ENCODE assay signal across 28 cellular contexts in the genomic region with DNA sequence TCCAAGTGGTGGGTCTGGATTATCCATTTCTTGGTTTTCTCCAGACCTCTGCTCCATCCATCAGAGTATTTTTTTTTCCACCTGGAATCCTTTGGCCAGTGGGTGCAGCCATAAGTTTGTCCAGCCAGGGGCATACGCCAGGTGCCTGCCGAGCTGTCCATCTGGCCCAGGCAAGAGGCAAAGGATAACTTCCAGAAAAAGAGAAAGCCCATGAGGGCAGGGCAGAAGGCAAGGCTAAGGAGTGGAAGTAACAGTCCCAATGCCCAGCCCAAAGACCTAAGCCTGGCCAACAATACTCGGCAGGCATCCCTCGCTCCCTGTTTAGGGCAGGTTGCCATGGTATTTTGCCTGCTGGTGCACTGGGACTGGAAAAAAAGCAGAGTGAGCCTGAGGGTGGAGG.
"Had no signal": no experiment of that assay in that cellular context is flagged by ENCODE, and none has a peak within 500 bp of the region (broad histone marks: within the 10 kb centered on the region; RNA-seq: fewer than 3 reads in every experiment).

No MANE protein-coding gene starts in this region.

- H3K4me3 Mint-ChIP-seq: activated CD4-positive, alpha-beta memory T cell treated with anti-CD3 and anti-CD28 coated beads, Interleukin-2, amount 10 ng/mL, durations not matched to agents 7 days and 5 days; activated CD4-positive, alpha-beta T cell treated with anti-CD3 and anti-CD28 coated beads, Interleukin-2, amount 10 ng/mL, durations not matched to agents 7 days and 5 days; activated naive CD8-positive, alpha-beta T cell treated with anti-CD3 and anti-CD28 coated beads for 36 hours; activated naive CD8-positive, alpha-beta T cell treated with anti-CD3 and anti-CD28 coated beads, Interleukin-2, amount 50 U/mL, for 24 hours; activated T-cell treated with anti-CD3 and anti-CD28 coated beads, Interleukin-2, amount 50 U/mL, for 24 hours; activated T-cell treated with anti-CD3 and anti-CD28 coated beads, Interleukin-2, amount 50 U/mL, for 72 hours; brain; T-cell; T-helper 1 cell treated with Interleukin-12 subunit alpha and Interleukin-12 subunit beta and Interleukin-4 antibody, amounts not matched to agents 30 μg/mL and 1 μg/mL, for 36 hours had no signal

- H3K36me3 Mint-ChIP-seq: activated naive CD8-positive, alpha-beta T cell treated with anti-CD3 and anti-CD28 coated beads for 36 hours; brain; T-cell had no signal

- H3K27me3 Mint-ChIP-seq: activated CD4-positive, alpha-beta T cell treated with anti-CD3 and anti-CD28 coated beads, Interleukin-2, amount 10 ng/mL, durations not matched to agents 7 days and 5 days; activated naive CD8-positive, alpha-beta T cell treated with anti-CD3 and anti-CD28 coated beads for 36 hours had no signal

- H3K4me1 Mint-ChIP-seq: activated CD4-positive, alpha-beta memory T cell treated with anti-CD3 and anti-CD28 coated beads, Interleukin-2, amount 10 ng/mL, durations not matched to agents 7 days and 5 days; activated CD4-positive, alpha-beta T cell treated with anti-CD3 and anti-CD28 coated beads, Interleukin-2, amount 10 ng/mL, durations not matched to agents 7 days and 5 days; activated naive CD8-positive, alpha-beta T cell treated with anti-CD3 and anti-CD28 coated beads for 36 hours; activated naive CD8-positive, alpha-beta T cell treated with anti-CD3 and anti-CD28 coated beads, Interleukin-2, amount 50 U/mL, for 24 hours; T-cell had no signal

- ATAC-seq: activated naive CD8-positive, alpha-beta T cell treated with anti-CD3 and anti-CD28 coated beads, Interleukin-2, amount 50 U/mL, for 24 hours; activated T-cell treated with anti-CD3 and anti-CD28 coated beads, Interleukin-2, amount 50 U/mL, for 72 hours; gastroesophageal sphincter; heart right ventricle; T-cell had no signal

- H3K9me3 Mint-ChIP-seq: activated CD4-positive, alpha-beta memory T cell treated with anti-CD3 and anti-CD28 coated beads, Interleukin-2, amount 10 ng/mL, durations not matched to agents 7 days and 5 days; activated CD4-positive, alpha-beta T cell treated with anti-CD3 and anti-CD28 coated beads, Interleukin-2, amount 10 ng/mL, durations not matched to agents 7 days and 5 days; activated naive CD8-positive, alpha-beta T cell treated with anti-CD3 and anti-CD28 coated beads for 36 hours; activated naive CD8-positive, alpha-beta T cell treated with anti-CD3 and anti-CD28 coated beads, Interleukin-2, amount 50 U/mL, for 24 hours; activated T-cell treated with anti-CD3 and anti-CD28 coated beads, Interleukin-2, amount 50 U/mL, for 24 hours; activated T-cell treated with anti-CD3 and anti-CD28 coated beads, Interleukin-2, amount 50 U/mL, for 72 hours; brain; T-cell; T-helper 1 cell treated with Interleukin-12 subunit alpha and Interleukin-12 subunit beta and Interleukin-4 antibody, amounts not matched to agents 30 μg/mL and 1 μg/mL, for 36 hours had no signal

- H3K27ac Mint-ChIP-seq: activated CD4-positive, alpha-beta memory T cell treated with anti-CD3 and anti-CD28 coated beads, Interleukin-2, amount 10 ng/mL, durations not matched to agents 7 days and 5 days; activated CD4-positive, alpha-beta T cell treated with anti-CD3 and anti-CD28 coated beads, Interleukin-2, amount 10 ng/mL, durations not matched to agents 7 days and 5 days; activated naive CD8-positive, alpha-beta T cell treated with anti-CD3 and anti-CD28 coated beads for 36 hours; activated naive CD8-positive, alpha-beta T cell treated with anti-CD3 and anti-CD28 coated beads, Interleukin-2, amount 50 U/mL, for 24 hours; activated T-cell treated with anti-CD3 and anti-CD28 coated beads, Interleukin-2, amount 50 U/mL, for 24 hours; activated T-cell treated with anti-CD3 and anti-CD28 coated beads, Interleukin-2, amount 50 U/mL, for 72 hours; brain; T-cell; T-helper 1 cell treated with Interleukin-12 subunit alpha and Interleukin-12 subunit beta and Interleukin-4 antibody, amounts not matched to agents 30 μg/mL and 1 μg/mL, for 36 hours had no signal

- DNase-seq: activated CD4-positive, alpha-beta memory T cell treated with anti-CD3 and anti-CD28 coated beads, Interleukin-2, amount 10 ng/mL, durations not matched to agents 7 days and 5 days; activated CD4-positive, alpha-beta T cell treated with anti-CD3 and anti-CD28 coated beads for 1 hour; activated CD4-positive, alpha-beta T cell treated with anti-CD3 and anti-CD28 coated beads for 4 hours; activated CD4-positive, alpha-beta T cell treated with anti-CD3 and anti-CD28 coated beads, Interleukin-2, amount 10 ng/mL, durations not matched to agents 7 days and 5 days; activated CD4-positive, alpha-beta T cell treated with anti-CD3 and anti-CD28 coated beads, Interleukin-2, amount 50 U/mL, for 4 hours; activated CD8-positive, alpha-beta memory T cell treated with anti-CD3 and anti-CD28 coated beads, Interleukin-2, amount 50 U/mL, for 48 hours; activated gamma-delta T cell treated with Interleukin-2 at 50 U/mL for 16 hours; activated naive CD4-positive, alpha-beta T cell treated with anti-CD3 and anti-CD28 coated beads, Interleukin-2, amount 50 U/mL, for 16 hours; activated naive CD4-positive, alpha-beta T cell treated with Interleukin-2 at 50 U/mL for 16 hours; activated naive CD8-positive, alpha-beta T cell treated with anti-CD3 and anti-CD28 coated beads for 36 hours; activated naive CD8-positive, alpha-beta T cell treated with anti-CD3 and anti-CD28 coated beads, Interleukin-2, amount 50 U/mL, for 24 hours; activated T-cell treated with anti-CD3 and anti-CD28 coated beads for 4 hours; activated T-cell treated with anti-CD3 and anti-CD28 coated beads, Interleukin-2, amount 50 U/mL, for 24 hours; activated T-cell treated with anti-CD3 and anti-CD28 coated beads, Interleukin-2, amount 50 U/mL, for 72 hours; adrenal gland; aorta; central memory CD4-positive, alpha-beta T cell; colonic mucosa; effector CD8-positive, alpha-beta T cell; esophagus squamous epithelium; foreskin melanocyte; heart right ventricle; SW 1271; T-cell; T-helper 9 cell had no signal
